In the genomic region with DNA sequence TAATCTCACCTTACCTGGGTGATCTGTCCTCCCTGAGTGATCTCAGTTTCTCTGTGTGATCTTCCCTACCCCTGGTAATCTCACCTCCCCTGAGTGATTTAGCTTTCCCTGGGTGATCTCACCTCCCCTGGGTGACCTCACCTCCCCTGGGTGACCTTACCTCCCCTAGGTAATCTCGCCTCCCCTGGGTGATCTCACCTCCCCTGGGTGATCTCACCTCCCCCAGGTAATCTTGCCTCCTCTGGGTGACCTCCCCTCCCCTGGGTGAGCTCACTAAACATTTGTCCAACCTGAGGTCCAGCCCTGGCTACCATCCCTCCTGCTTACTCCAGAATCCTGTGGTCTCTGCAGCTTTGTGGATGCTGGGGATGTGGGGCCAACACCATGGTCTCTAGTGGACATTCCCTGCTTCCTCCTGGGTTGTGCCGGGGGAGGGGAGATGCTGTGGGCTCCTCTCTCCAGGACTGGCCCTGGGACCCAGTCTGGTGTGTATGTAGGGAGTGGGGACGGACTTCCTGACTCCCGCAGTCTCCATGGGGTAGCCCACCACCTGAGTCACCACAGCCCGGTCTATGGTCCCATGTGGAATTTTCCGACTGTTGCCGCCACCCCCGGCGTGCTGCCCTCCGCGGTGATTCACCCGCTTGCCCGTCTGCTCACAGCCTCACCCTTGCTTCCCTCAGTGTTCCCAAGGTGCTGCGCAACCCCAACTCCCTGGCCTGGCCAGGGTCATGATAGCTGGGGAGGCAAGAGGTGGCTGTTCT, we compare ENCODE assay signal across 8 cellular contexts. TPM values are rescaled to one million over a fixed set of nuclear protein-coding genes. Genes with fewer than 3 reads are reported as not detected.
DNase-seq lines count a peak whose midpoint lies in the region; ATAC-seq, FAIRE-seq and TF ChIP-seq lines count a peak whose summit lies in the region.
"Had no signal": no experiment of that assay in that cellular context is flagged by ENCODE, and none has a peak within 500 bp of the region (broad histone marks: within the 10 kb centered on the region; RNA-seq: fewer than 3 reads in every experiment).

No MANE protein-coding gene starts in this region.

- H3K4me1 ChIP-seq in heart right ventricle: peaks cover 15 to 49% (median 27%) of the 10 kb centered on the region in 9 donors

- peak; percentile 85 for DNase-seq in RCC 7860 (ENCODE audit: low spot score)
- peak in 1 of 2 donors; percentile 17 for DNase-seq in heart right ventricle
- DNase-seq in stromal cell of bone marrow (ENCODE audit: low read depth): peak; percentile 41
- DNase-seq in T-helper 2 cell: no peak
- DNase-seq: RPMI8226 had no signal

- H3K9me3 ChIP-seq in heart right ventricle: no peaks in the 10 kb centered on the region

- TF ChIP-seq CTCF in heart right ventricle (IDR thresholded peaks at IDR 0.05): no peak

- no peaks in the 10 kb centered on the region for H3K27me3 ChIP-seq in heart right ventricle

- WGBS in heart right ventricle, 2 donors: 79 to 87% methylated on average over 14 of the region's 14 CpGs

- H3K4me3 ChIP-seq in heart right ventricle: peak overlapping the region in 2 of 10 donors; percentile 54 to 56

- intact Hi-C loops in heart right ventricle (cut with DNase I): loop anchor here in 1 of 10 donors (2.0 kb wide), 1 partner anchor 20 kb away; no protein-coding TSS in a partner anchor

- FAIRE-seq in RCC 7860 (lab: Jason Lieb, UNC): peak; percentile 77

- H3K36me3 ChIP-seq in heart right ventricle: peaks cover 0 to 4% (median 0%) of the 10 kb centered on the region in 9 donors

- ATAC-seq in heart right ventricle (peak in 4 of 8 donors; percentile 0 to 6 (median 1)), GM18907 (IDR thresholded peaks at IDR 0.05; ENCODE audit: unreplicated experiment) (no peak), GM21367 (IDR thresholded peaks at IDR 0.05; ENCODE audit: unreplicated experiment) (no peak)

- peak overlapping the region in 9 of 10 donors; percentile 55 to 90 (median 84) for H3K27ac ChIP-seq in heart right ventricle

RNA-seq across cellular contexts. Expression of a gene that starts 9.9 kb away (rescaled TPM):
- total RNA-seq in heart right ventricle: 10 to 100 TPM; 16.0 to 57.2 (median 20.8) TPM
- polyA plus RNA-seq in heart right ventricle: 10 to 100 TPM; 21.3 to 21.5 TPM

RNA-seq across cellular contexts. Expression of a gene that starts 24.0 kb away (rescaled TPM):
- total RNA-seq in heart right ventricle: under 1 TPM in 3 of 10 donors, not detected in 7; 0.36 to 0.55 (median 0.46) TPM
- 1 to 10 TPM in 1 of 2 donors, under 1 TPM in 1; 0.71 to 1.2 TPM for polyA plus RNA-seq in heart right ventricle
- total RNA-seq: fibroblast of lung had no signal
- polyA plus RNA-seq: fibroblast of lung had no signal

RNA-seq across cellular contexts. Expression of a gene that starts 28.0 kb away (rescaled TPM):
- not detected for total RNA-seq in heart right ventricle
- not detected for polyA plus RNA-seq in heart right ventricle
- total RNA-seq: fibroblast of lung had no signal
- polyA plus RNA-seq: fibroblast of lung had no signal

RNA-seq across cellular contexts. Expression of a gene that starts 28.9 kb away (rescaled TPM):
- total RNA-seq in heart right ventricle: 1 to 10 TPM; 2.3 to 4.9 (median 3.5) TPM
- 1 to 10 TPM in 1 of 2 donors, under 1 TPM in 1; 0.09 to 6.5 TPM for polyA plus RNA-seq in heart right ventricle
- total RNA-seq: fibroblast of lung had no signal
- polyA plus RNA-seq: fibroblast of lung had no signal

RNA-seq across cellular contexts. Expression of a gene that starts 56.7 kb away (rescaled TPM):
- 10 to 100 TPM; 12.5 to 49.9 (median 39.9) TPM for total RNA-seq in heart right ventricle
- polyA plus RNA-seq in heart right ventricle: 10 to 100 TPM; 45.7 to 48.5 TPM
- total RNA-seq: fibroblast of lung had no signal
- polyA plus RNA-seq: fibroblast of lung had no signal

Comparison
In these comparisons a context has a peak if more than half of its experiments do, and no peak if none do; other contexts are left out.
1. DNase-seq: peak in RCC 7860 (single experiment) and stromal cell of bone marrow (single experiment); none in T-helper 2 cell (0 of 5).